In the genomic region with DNA sequence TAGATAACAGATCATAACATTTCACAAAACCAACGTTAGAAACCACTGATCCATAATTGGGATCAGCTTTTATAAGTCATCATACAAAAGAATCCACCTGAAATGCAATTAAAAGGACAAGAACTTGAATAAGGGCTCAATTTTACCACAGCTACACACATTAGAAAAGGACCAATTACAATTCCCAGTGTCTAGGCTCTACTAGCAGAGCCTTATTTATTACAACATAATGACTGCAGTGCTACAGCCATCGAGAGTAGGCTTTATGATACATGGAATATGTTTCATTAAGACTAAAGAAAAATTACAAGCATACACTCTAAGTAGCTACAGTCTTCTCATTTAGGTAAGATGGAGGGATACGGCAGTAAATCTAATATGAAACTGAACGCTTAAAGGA, we compare ENCODE assay signal across 1 cellular context.
TF ChIP-seq lines count a peak whose summit lies in the region.

No MANE protein-coding gene starts in this region.

TF ChIP-seq in H1, 55 proteins besides CTCF, POLR2A, EP300 and RAD21:
- TF ChIP-seq CEBPB (IDR thresholded peaks at IDR 0.05; ENCODE audit: low read depth, low read length) (no peak), TCF12 (IDR thresholded peaks at IDR 0.05; ENCODE audit: low read depth, low read length) (no peak), SP4 (IDR thresholded peaks at IDR 0.05; ENCODE audit: low read length) (no peak), CHD7 (IDR thresholded peaks at IDR 0.05; ENCODE audit: insufficient replicate concordance, low read length) (no peak), RNF2 (IDR thresholded peaks at IDR 0.05; ENCODE audit: borderline replicate concordance, low read depth, low read length, missing control alignments, poor library complexity, severe bottlenecking) (no peak), MAX (IDR thresholded peaks at IDR 0.05) (no peak), TAF1 (IDR thresholded peaks at IDR 0.05; ENCODE audit: low read depth, low read length) (no peak), JUN (IDR thresholded peaks at IDR 0.05; ENCODE audit: low read depth, low read length) (no peak), TAF7 (optimal IDR thresholded peaks at IDR 0.05; ENCODE audit: borderline replicate concordance, low read depth, low read length) (no peak), GABPA (IDR thresholded peaks at IDR 0.05; ENCODE audit: borderline replicate concordance, insufficient read depth, low read length) (no peak), CREB1 (IDR thresholded peaks at IDR 0.05) (no peak), POLR2AphosphoS5 (IDR thresholded peaks at IDR 0.05; ENCODE audit: low read depth, low read length) (no peak), BCL11A (IDR thresholded peaks at IDR 0.05; ENCODE audit: low read depth in 2 of 2, low read length in 2 of 2) (no peak), ASH2L (IDR thresholded peaks at IDR 0.05; ENCODE audit: low read length) (no peak)
- TF ChIP-seq, protein P1, sequence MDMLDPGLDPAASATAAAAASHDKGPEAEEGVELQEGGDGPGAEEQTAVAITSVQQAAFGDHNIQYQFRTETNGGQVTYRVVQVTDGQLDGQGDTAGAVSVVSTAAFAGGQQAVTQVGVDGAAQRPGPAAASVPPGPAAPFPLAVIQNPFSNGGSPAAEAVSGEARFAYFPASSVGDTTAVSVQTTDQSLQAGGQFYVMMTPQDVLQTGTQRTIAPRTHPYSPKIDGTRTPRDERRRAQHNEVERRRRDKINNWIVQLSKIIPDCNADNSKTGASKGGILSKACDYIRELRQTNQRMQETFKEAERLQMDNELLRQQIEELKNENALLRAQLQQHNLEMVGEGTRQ (IDR thresholded peaks at IDR 0.05; ENCODE audit: low read length): no peak
